ENCODE assay signal across 8 cellular contexts in the genomic region with DNA sequence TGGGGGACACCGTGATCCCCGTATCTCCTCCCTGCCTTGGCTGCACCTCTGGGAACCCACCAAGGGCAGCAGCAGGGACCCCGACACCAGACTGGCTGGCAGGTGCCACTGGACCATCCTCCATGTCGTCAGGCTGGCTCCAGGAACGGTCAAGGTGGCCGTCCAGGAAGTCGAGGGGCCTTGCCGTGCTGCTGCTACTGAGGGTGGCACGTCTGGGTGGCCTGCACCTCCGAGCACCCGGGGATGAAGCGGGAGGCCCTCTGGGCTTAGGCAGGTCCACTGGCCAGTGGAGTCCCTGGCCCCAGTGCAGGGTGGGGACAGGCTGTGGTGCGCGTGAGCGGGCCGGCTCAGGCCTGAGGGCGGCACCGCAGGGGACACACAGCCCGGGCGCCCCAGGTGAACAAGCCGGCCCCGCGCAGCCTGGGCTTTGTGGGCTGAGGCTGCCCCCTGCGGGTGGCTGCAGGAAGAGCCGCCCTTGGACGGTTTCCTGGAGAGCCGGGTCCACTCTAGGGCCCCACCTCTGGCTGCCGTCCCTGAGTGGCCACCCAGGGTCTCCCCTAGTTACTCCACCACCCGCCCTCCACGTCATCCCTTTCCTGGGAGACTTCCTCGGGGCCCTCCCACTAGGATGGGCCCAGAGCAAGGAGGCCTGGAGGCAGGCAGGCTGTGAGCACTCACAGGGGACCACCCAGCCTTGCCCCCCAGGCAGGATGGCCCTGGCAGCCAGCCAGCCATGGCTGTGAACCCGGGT. TPM values are rescaled to one million over a fixed set of nuclear protein-coding genes. Genes with fewer than 3 reads are reported as not detected.
A peak's percentile ranks its signal among the peaks of the same experiment; 100 is the strongest.
DNase-seq lines count a peak whose midpoint lies in the region; ATAC-seq and TF ChIP-seq lines count a peak whose summit lies in the region.

No MANE protein-coding gene starts in this region.

- intact Hi-C loops in gastrocnemius medialis (cut with DNase I; ENCODE audit: low total_unique reads): loop anchor here (1.0 kb wide), 1 partner anchor 84 kb away; no protein-coding TSS in a partner anchor

- H3K36me3 ChIP-seq in SJSA1: 0 out of 2 replicates have a peak, but pooled peaks cover 3% of the 10 kb centered on the region
- no peaks in the 10 kb centered on the region for H3K36me3 ChIP-seq in cardiac muscle cell
- H3K36me3 ChIP-seq in gastrocnemius medialis: no peaks in the 10 kb centered on the region

- in situ Hi-C loops in gastrocnemius medialis (cut with MboI; ENCODE audit: low sequenced_read_pairs in 4 of 4): no loop called here

- TF ChIP-seq POLR2A in gastrocnemius medialis (IDR thresholded peaks at IDR 0.05): no peak
- no peak for TF ChIP-seq POLR2A in GM18505 (IDR thresholded peaks at IDR 0.05; ENCODE audit: borderline replicate concordance, extremely low read depth, insufficient read depth, insufficient read length)

- CTCF ChIA-PET in AG04449 (lab: Yijun Ruan, JAX): interaction anchor here (0.6 kb wide), 1 partner anchor 15 kb away, joined by 3 read pairs; no protein-coding TSS in a partner anchor

- ATAC-seq in GM18498 (IDR thresholded peaks at IDR 0.05; ENCODE audit: unreplicated experiment): peak; percentile 51
- peak; percentile 42 for ATAC-seq in gastrocnemius medialis
- no peak for ATAC-seq in GM18505 (IDR thresholded peaks at IDR 0.05; ENCODE audit: unreplicated experiment)

- H3K4me3 ChIP-seq in AG04449 (ENCODE audit: low read depth, low read length) (no peak overlapping the region), SJSA1 (no peak overlapping the region), cardiac muscle cell (no peak overlapping the region), gastrocnemius medialis (no peak overlapping the region)

- H3K27ac ChIP-seq in SJSA1 (peak overlapping the region; percentile 8; the same call in 1 of the 2 replicates), cardiac muscle cell (no peak overlapping the region), gastrocnemius medialis (no peak overlapping the region)

- DNase-seq in AG04449 (ENCODE audit: low read depth, low spot score): no peak
- peak; percentile 98 for DNase-seq in SJSA1 (ENCODE audit: low read depth in 1 of 2, low spot score in 2 of 2)
- peak; percentile 64 for DNase-seq in activated naive CD4-positive, alpha-beta T cell treated with anti-CD3 and anti-CD28 coated beads, Interleukin-2, amount 50 U/mL, for 16 hours
- peak; percentile 71 to 80 for DNase-seq in cardiac muscle cell (ENCODE audit: low read depth in 1 of 2, low spot score in 1 of 2)
- DNase-seq in gastrocnemius medialis: no peak
- DNase-seq in NCI-H345 (lab: John Stamatoyannopoulos, UW): no peak

- peaks cover 49% of the 10 kb centered on the region for H3K4me1 ChIP-seq in SJSA1 (replicated peaks)
- H3K4me1 ChIP-seq in cardiac muscle cell (ENCODE audit: low read depth): peaks cover 16% of the 10 kb centered on the region
- H3K4me1 ChIP-seq in gastrocnemius medialis: peaks cover 12 to 37% of the 10 kb centered on the region in 2 donors

- H3K9me3 ChIP-seq in SJSA1 (replicated peaks): no peaks in the 10 kb centered on the region
- H3K9me3 ChIP-seq in cardiac muscle cell (ENCODE audit: low read depth): no peaks in the 10 kb centered on the region
- no peaks in the 10 kb centered on the region for H3K9me3 ChIP-seq in gastrocnemius medialis

- POLR2A ChIA-PET in AG04449 (lab: Yijun Ruan, JAX): no interaction called here

- TF ChIP-seq CTCF in AG04449 (IDR thresholded peaks at IDR 0.05; ENCODE audit: insufficient read depth, low read length, missing control alignments) (peak; percentile 92), cardiac muscle cell (IDR thresholded peaks at IDR 0.05; ENCODE audit: low read depth, low read length) (peak; percentile 81), gastrocnemius medialis (IDR thresholded peaks at IDR 0.05 in 4 of 5, conservative IDR thresholded peaks at IDR 0.05 in 1 of 5) (peak; percentile 56 to 92 (median 81))

- H3K27me3 ChIP-seq in SJSA1 (replicated peaks) (no peaks in the 10 kb centered on the region), cardiac muscle cell (no peaks in the 10 kb centered on the region), gastrocnemius medialis (peaks cover 20 to 26% (median 22%) of the 10 kb centered on the region in 3 donors)

RNA-seq across cellular contexts. Expression of a gene that starts 42.8 kb away (rescaled TPM):
- total RNA-seq in SJSA1 (2014; rRNA removed; shearing (Covaris generic)): 14.6 and 18.2 TPM in 2 replicates
- 16.1 and 26.9 TPM in 2 replicates for total RNA-seq in cardiac muscle cell
- 26.8 and 31.7 TPM in 2 replicates for polyA plus RNA-seq in cardiac muscle cell
- total RNA-seq in gastrocnemius medialis: 10 to 100 TPM; 10.9 to 20.5 (median 18.4) TPM

Comparison
In these comparisons a context has a peak if more than half of its experiments do, and no peak if none do; other contexts are left out.
1. DNase-seq: peak in SJSA1 (2 of 2), activated naive CD4-positive, alpha-beta T cell treated with anti-CD3 and anti-CD28 coated beads, Interleukin-2, amount 50 U/mL, for 16 hours (single experiment) and cardiac muscle cell (2 of 2); none in AG04449 (single experiment), gastrocnemius medialis (0 of 2) and NCI-H345 (single experiment).
2. Peak in every context shown above with its lines, with median percentiles within 50 percentile points of each other: CTCF ChIP-seq.